Comparison of ENCODE assay signal across 25 cellular contexts in genomic region chr15:65413051-65413759, GRCh38. TPM values are rescaled to one million over a fixed set of nuclear protein-coding genes. Genes with fewer than 3 reads are reported as not detected.
DNase-seq lines count a peak whose midpoint lies in the region; ATAC-seq, FAIRE-seq and TF ChIP-seq lines count a peak whose summit lies in the region.
"Had no signal": no experiment of that assay in that cellular context is flagged by ENCODE, and none has a peak within 500 bp of the region (broad histone marks: within the 10 kb centered on the region; RNA-seq: fewer than 3 reads in every experiment).

No MANE protein-coding gene starts in this region.

- peak overlapping the region; percentile 7 for H2BK120ac ChIP-seq in H1 (replicated peaks; ENCODE audit: low read depth, low read length)

- CTCF ChIA-PET in A673 (lab: Charles Lee) = no interaction called here
- CTCF ChIA-PET in H1 (lab: Charles Lee; ENCODE audit: partially characterized antibody) = interaction anchor here (1.0 to 14.6 kb wide), 8 partner anchors 8 to 93 kb away, joined by 3 to 180 read pairs (median 4); no protein-coding TSS in a partner anchor
- CTCF ChIA-PET in Calu3 (lab: Charles Lee) = interaction anchor here (0.5 to 1.3 kb wide), 6 partner anchors 10 to 246 kb away, joined by 3 to 5 read pairs (median 3); no protein-coding TSS in a partner anchor

- no peaks in the 10 kb centered on the region for H4K20me1 ChIP-seq in H1 (replicated peaks in 1 of 2; ENCODE audit: control insufficient read depth in 1 of 2, insufficient read depth in 2 of 2, low read length in 2 of 2)

- H3K79me1 ChIP-seq in H1 (ENCODE audit: low read depth, low read length) = peaks cover 3% of the 10 kb centered on the region; the same call in 1 of the 2 replicates

- no peaks in the 10 kb centered on the region for H3K27me3 ChIP-seq in A673 (replicated peaks; ENCODE audit: insufficient read depth, low read depth, low read length, poor library complexity)
- H3K27me3 ChIP-seq in HUES64 (ENCODE audit: insufficient read depth, low read length) = no peaks in the 10 kb centered on the region
- H3K27me3 ChIP-seq in H1 (replicated peaks in 1 of 4; ENCODE audit: control insufficient read depth in 3 of 4, extremely low read depth in 1 of 4, insufficient read depth in 3 of 4, low read length in 3 of 4) = no peaks in the 10 kb centered on the region
- H3K27me3 ChIP-seq: MG63 had no signal

- intact Hi-C loops in A673 (cut with micrococcal nuclease; ENCODE audit: unreplicated experiment) = no loop called here
- intact Hi-C loops in Calu3 (cut with micrococcal nuclease; ENCODE audit: unreplicated experiment) = no loop called here

- H3K18ac ChIP-seq in H1 (ENCODE audit: extremely low read depth, low read length) = peak overlapping the region; percentile 64

- H3K9me3 Mint-ChIP-seq in nephron = no peaks in the 10 kb centered on the region
- H3K9me3 Mint-ChIP-seq in Calu3 (ENCODE audit: low read depth, unreplicated experiment) = no peaks in the 10 kb centered on the region
- H3K9me3 Mint-ChIP-seq: CD8-positive, alpha-beta memory T cell; IgD-negative memory B cell had no signal

- H4K5ac ChIP-seq in H1 (ENCODE audit: insufficient read length, low read depth, low read length) = no peak overlapping the region

- peak overlapping the region; percentile 28 for H4K91ac ChIP-seq in H1 (replicated peaks; ENCODE audit: insufficient read length, low read length)

- H3K4me2 ChIP-seq in H1 (ENCODE audit: insufficient read depth in 1 of 2, low read depth in 2 of 2, low read length in 2 of 2) = no peak overlapping the region; a peak in 2 of 4 replicates
- H3K4me2 ChIP-seq: BLaER1 treated with 17β-estradiol and CSF1 and Interleukin-3, amounts not matched to agents 10 nM and 100 nM had no signal

- DNase-seq in A673 (ENCODE audit: low spot score) = no peak
- no peak for DNase-seq in H1 (ENCODE audit: low read depth in 1 of 2, low spot score in 2 of 2)
- no peak for DNase-seq in GF-D8 (lab: John Stamatoyannopoulos, UW)
- DNase-seq in Calu3 = no peak
- DNase-seq in NCI-H2227 treated with DMSO at 0.1 percent for 48 hours (lab: John Stamatoyannopoulos, UW) = no peak
- DNase-seq: CD8-positive, alpha-beta memory T cell; DND-41; GM23248; Kasumi-1; MG63; NCI-H1048; NCI-H1436; NCI-H2029 had no signal

- no TSS peak for BruUV-seq in A673 (replicated peaks; lab: Mats Ljungman, UMichigan)
- BruUV-seq in Calu3 (replicated peaks; lab: Mats Ljungman, UMichigan) = no TSS peak

- no peaks in the 10 kb centered on the region for H3K36me3 ChIP-seq in A673 (ENCODE audit: insufficient read depth, low read length, poor library complexity, severe bottlenecking)
- H3K36me3 ChIP-seq in HUES64 (ENCODE audit: insufficient read depth, low read length) = 0 out of 2 replicates have a peak, but pooled peaks cover 3% of the 10 kb centered on the region
- H3K36me3 ChIP-seq in H1 (ENCODE audit: control insufficient read depth in 2 of 4, insufficient read depth in 4 of 4, low read length in 3 of 4) = no peaks in the 10 kb centered on the region
- H3K36me3 ChIP-seq: BLaER1 treated with 17β-estradiol and CSF1 and Interleukin-3, amounts not matched to agents 10 nM and 100 nM; MG63 had no signal

- peak overlapping the region; percentile 67; the same call in 1 of the 2 replicates for H2BK5ac ChIP-seq in H1 (ENCODE audit: low read depth, low read length)

- FAIRE-seq in H1 (lab: Jason Lieb, UNC) = no peak
- FAIRE-seq: A204.1, G401.6, RCC 7860 had no signal

- peak overlapping the region; percentile 92 for H2BK20ac ChIP-seq in H1 (ENCODE audit: low read length)

- H3K27me3 Mint-ChIP-seq in nephron (ENCODE audit: low read depth) (peaks cover 8% of the 10 kb centered on the region), Calu3 (ENCODE audit: unreplicated experiment) (peaks cover 39% of the 10 kb centered on the region)

- TF ChIP-seq CTCF in A673 (conservative IDR thresholded peaks at IDR 0.05; ENCODE audit: low read depth, low read length) (no peak), H1 (IDR thresholded peaks at IDR 0.05; ENCODE audit: control extremely low read depth in 1 of 3, insufficient read depth in 1 of 3, low read depth in 1 of 3, low read length in 3 of 3) (no peak), nephron (IDR thresholded peaks at IDR 0.05; ENCODE audit: unreplicated experiment in 3 of 3) (no peak), Calu3 (IDR thresholded peaks at IDR 0.05; ENCODE audit: unreplicated experiment) (no peak)

- H3K36me3 Mint-ChIP-seq in nephron (ENCODE audit: low read depth) = peaks cover 3% of the 10 kb centered on the region
- no peaks in the 10 kb centered on the region for H3K36me3 Mint-ChIP-seq in Calu3 (ENCODE audit: insufficient read depth, unreplicated experiment)
- H3K36me3 Mint-ChIP-seq: CD8-positive, alpha-beta memory T cell had no signal

- H3K9me3 ChIP-seq in A673 (ENCODE audit: low read depth, low read length, poor library complexity, severe bottlenecking) (no peaks in the 10 kb centered on the region), HUES64 (ENCODE audit: insufficient read depth, low read depth, low read length) (no peaks in the 10 kb centered on the region), H1 (ENCODE audit: insufficient read depth in 2 of 2, low read depth in 1 of 2, low read length in 1 of 2) (no peaks in the 10 kb centered on the region)
- H3K9me3 ChIP-seq: BLaER1 treated with 17β-estradiol and CSF1 and Interleukin-3, amounts not matched to agents 10 nM and 100 nM; MG63 had no signal

- no peak overlapping the region for H3K4me3 ChIP-seq in A673 (ENCODE audit: low read depth, low read length, poor library complexity, severe bottlenecking)
- H3K4me3 ChIP-seq in HUES64 (ENCODE audit: low read length) = no peak overlapping the region
- H3K4me3 ChIP-seq in H1 (ENCODE audit: extremely low read depth in 1 of 4, insufficient read depth in 2 of 4, low read depth in 3 of 4, low read length in 4 of 4) = no peak overlapping the region
- H3K4me3 ChIP-seq: BLaER1 treated with 17β-estradiol and CSF1 and Interleukin-3, amounts not matched to agents 10 nM and 100 nM; GM23248; MG63; SK-N-MC had no signal

- no peak for TF ChIP-seq POLR2A in H1 (IDR thresholded peaks at IDR 0.05; ENCODE audit: control extremely low read depth in 1 of 2, low read depth in 2 of 2, low read length in 2 of 2)

- H2AK5ac ChIP-seq in H1 (ENCODE audit: low read depth, low read length) = peak overlapping the region; percentile 59; the same call in 1 of the 2 replicates

- H2BK12ac ChIP-seq in H1 (ENCODE audit: low read depth, low read length) = peak overlapping the region; percentile 94; the same call in 1 of the 2 replicates

- H3K23me2 ChIP-seq in H1 (ENCODE audit: low read depth, low read length) = 0 out of 2 replicates have a peak, but pooled peaks cover 2% of the 10 kb centered on the region

- peak overlapping the region; percentile 76; the same call in 1 of the 2 replicates for H2BK15ac ChIP-seq in H1 (ENCODE audit: low read length)

- no peak overlapping the region for H2AFZ ChIP-seq in H1 (ENCODE audit: low read length)
- H2AFZ ChIP-seq: GM23248 had no signal

- H3K4me1 ChIP-seq in A673 (ENCODE audit: insufficient read depth, low read length, poor library complexity, severe bottlenecking) (peaks cover 41% of the 10 kb centered on the region), HUES64 (ENCODE audit: insufficient read depth, low read length) (peaks cover 68% of the 10 kb centered on the region), H1 (replicated peaks in 1 of 4; ENCODE audit: control insufficient read depth in 3 of 4, insufficient read depth in 4 of 4, low read length in 3 of 4) (peaks cover 36 to 56% (median 44%) of the 10 kb centered on the region in 4 experiments)

- H3K4me3 Mint-ChIP-seq in nephron (peak overlapping the region in 1 of 3 experiments; percentile 14), Calu3 (ENCODE audit: low read depth, unreplicated experiment) (no peak overlapping the region)
- H3K4me3 Mint-ChIP-seq: CD8-positive, alpha-beta memory T cell; IgD-negative memory B cell had no signal

- peaks cover 0 to 19% of the 10 kb centered on the region in 2 experiments; a peak in 2 of 4 replicates for H3K79me2 ChIP-seq in H1 (ENCODE audit: control insufficient read depth in 1 of 2, insufficient read depth in 2 of 2, low read length in 2 of 2)

- H3K27ac Mint-ChIP-seq in nephron (peak overlapping the region; percentile 69 to 97 (median 95)), Calu3 (ENCODE audit: unreplicated experiment) (no peak overlapping the region)
- H3K27ac Mint-ChIP-seq: CD8-positive, alpha-beta memory T cell; IgD-negative memory B cell had no signal

- no peak for TF ChIP-seq RAD21 in H1 (IDR thresholded peaks at IDR 0.05 in 1 of 2, conservative IDR thresholded peaks at IDR 0.05 in 1 of 2; ENCODE audit: low read depth in 2 of 2, low read length in 2 of 2)

- ATAC-seq in HG02759 (IDR thresholded peaks at IDR 0.05; ENCODE audit: unreplicated experiment) = no peak
- ATAC-seq: Right ventricle myocardium inferior had no signal

- TF ChIP-seq EP300 in H1 (IDR thresholded peaks at IDR 0.05; ENCODE audit: borderline replicate concordance in 1 of 2, low read depth in 2 of 2, low read length in 2 of 2) = no peak

- H3K4ac ChIP-seq in H1 (replicated peaks; ENCODE audit: insufficient read length, low read depth, low read length) = no peak overlapping the region

- POLR2A ChIA-PET in A673 (lab: Charles Lee; ENCODE audit: low non-redundant PET) (no interaction called here), H1 (lab: Charles Lee; ENCODE audit: partially characterized antibody) (interaction anchor here (0.5 to 12.2 kb wide), 7 partner anchors 9 to 1042 kb away, joined by 3 to 229 read pairs (median 5); partner anchors contain the start of genes IGDCC4 and RNU5B-1)

- no peak overlapping the region for H4K8ac ChIP-seq in H1 (ENCODE audit: extremely low read depth, insufficient read depth, low read length)

- H3K9ac ChIP-seq in HUES64 (ENCODE audit: low read depth, low read length) = no peak overlapping the region; the same call in 1 of the 2 replicates
- no peak overlapping the region for H3K9ac ChIP-seq in H1 (replicated peaks in 1 of 4; ENCODE audit: extremely low read depth in 1 of 4, low read depth in 3 of 4, low read length in 3 of 4)
- H3K9ac ChIP-seq: BLaER1 treated with 17β-estradiol and CSF1 and Interleukin-3, amounts not matched to agents 10 nM and 100 nM; GM23248 had no signal

- no peak overlapping the region for H3K23ac ChIP-seq in H1 (ENCODE audit: insufficient read length)

- H3K14ac ChIP-seq in H1 (ENCODE audit: insufficient read length) = no peak overlapping the region

- no peak overlapping the region for H3K56ac ChIP-seq in H1 (replicated peaks; ENCODE audit: insufficient read length, low read depth, low read length)

- H3K27ac ChIP-seq in A673 (ENCODE audit: low read depth, low read length, poor library complexity, severe bottlenecking) (peak overlapping the region; percentile 32), HUES64 (ENCODE audit: low read depth, low read length) (peak overlapping the region; percentile 47), H1 (ENCODE audit: low read depth, low read length) (no peak overlapping the region; the same call in 1 of the 2 replicates)
- H3K27ac ChIP-seq: BLaER1 treated with 17β-estradiol and CSF1 and Interleukin-3, amounts not matched to agents 10 nM and 100 nM; GM23248; SK-N-MC had no signal

- H3K4me1 Mint-ChIP-seq in nephron (peaks cover 82% of the 10 kb centered on the region), Calu3 (ENCODE audit: low read depth, unreplicated experiment) (peaks cover 18% of the 10 kb centered on the region)

RNA-seq across cellular contexts. Expression of gene IGDCC4, which starts 9.5 kb away (rescaled TPM):
- total RNA-seq in A673 (2021) (1.1 and 3.5 TPM in 2 replicates), Calu3 (2022) (0.17 and 0.64 TPM in 2 replicates)
- polyA plus RNA-seq in HUES64 (2013, experiment 1 of 2) = 13.1 TPM
- 14.2 TPM for polyA plus RNA-seq in HUES64 (2013, experiment 2 of 2)
- 7.7 and 7.8 TPM in 2 replicates for total RNA-seq in H1 (2021; fragmentation: NEBNext Ultra II Directional; extraction: Animal tissue kit (Norgen Biotek cat#: 25700))
- polyA plus RNA-seq in H1 (2011; rRNA removed) = 10.3 and 12.7 TPM in 2 replicates
- polyA plus RNA-seq in H1 (2011; cell fraction: cytosol; rRNA removed) = 11.8 TPM
- 32.6 TPM for polyA plus RNA-seq in H1 (2011; cell fraction: nucleus; rRNA removed)
- 9.5 to 12.6 TPM (median 11.6 TPM) in 4 replicates for polyA plus RNA-seq in H1 (2012, experiment 1 of 2)
- polyA plus RNA-seq in H1 (2012, experiment 2 of 2) = 4.2 TPM
- polyA plus RNA-seq in H1 (2013, experiment 1 of 2) = 4.7 TPM
- polyA plus RNA-seq in H1 (2013, experiment 2 of 2) = 4.3 TPM
- 11.4 and 13.0 TPM in 2 replicates for polyA minus RNA-seq in H1 (2011; rRNA and poly(A)+ RNA removed)
- 6.8 TPM for polyA minus RNA-seq in H1 (2011; cell fraction: cytosol; rRNA and poly(A)+ RNA removed)
- polyA minus RNA-seq in H1 (2011; cell fraction: nucleus; rRNA and poly(A)+ RNA removed) = 14.2 TPM
- total RNA-seq: HT-29 had no signal
- polyA plus RNA-seq: CD8-positive, alpha-beta memory T cell; IgD-negative memory B cell had no signal

RNA-seq across cellular contexts. Expression of gene IGDCC3, which starts 35.4 kb away (rescaled TPM):
- total RNA-seq in A673 (2021) (0.28 and 0.32 TPM in 2 replicates), Calu3 (2022) (not detected in 2 replicates)
- 62.5 TPM for polyA plus RNA-seq in HUES64 (2013, experiment 1 of 2)
- polyA plus RNA-seq in HUES64 (2013, experiment 2 of 2) = 93.1 TPM
- 45.7 and 45.9 TPM in 2 replicates for total RNA-seq in H1 (2021; fragmentation: NEBNext Ultra II Directional; extraction: Animal tissue kit (Norgen Biotek cat#: 25700))
- polyA plus RNA-seq in H1 (2011; rRNA removed) = 26.8 and 42.3 TPM in 2 replicates
- 23.3 TPM for polyA plus RNA-seq in H1 (2011; cell fraction: cytosol; rRNA removed)
- 49.4 TPM for polyA plus RNA-seq in H1 (2011; cell fraction: nucleus; rRNA removed)
- 26.5 to 37.1 TPM (median 35.2 TPM) in 4 replicates for polyA plus RNA-seq in H1 (2012, experiment 1 of 2)
- polyA plus RNA-seq in H1 (2012, experiment 2 of 2) = 29.5 TPM
- 57.5 TPM for polyA plus RNA-seq in H1 (2013, experiment 1 of 2)
- polyA plus RNA-seq in H1 (2013, experiment 2 of 2) = 60.3 TPM
- 22.4 and 28.5 TPM in 2 replicates for polyA minus RNA-seq in H1 (2011; rRNA and poly(A)+ RNA removed)
- polyA minus RNA-seq in H1 (2011; cell fraction: cytosol; rRNA and poly(A)+ RNA removed) = 26.4 TPM
- polyA minus RNA-seq in H1 (2011; cell fraction: nucleus; rRNA and poly(A)+ RNA removed) = 23.6 TPM
- total RNA-seq: CD8-positive, alpha-beta memory T cell; GM23248; HT-29; NCI-H460 had no signal
- polyA plus RNA-seq: CD8-positive, alpha-beta memory T cell; GM23248; IgD-negative memory B cell had no signal

Comparison
In these comparisons a context has a peak if more than half of its experiments do, and no peak if none do; other contexts are left out.
1. RNA of gene IGDCC3, which starts 35.4 kb away (total RNA-seq): 45.7 to 45.9 TPM in H1; 0.28 to 0.32 TPM in A673 and not detected in Calu3; every median in the first group is over 10 times any median in the second.